ENCODE assay signal across 29 cellular contexts in genomic region chr11:69750875-69751597, GRCh38. TPM values are rescaled to one million over a fixed set of nuclear protein-coding genes. Genes with fewer than 3 reads are reported as not detected.
"Had no signal": no experiment of that assay in that cellular context is flagged by ENCODE, and none has a peak within 500 bp of the region (broad histone marks: within the 10 kb centered on the region; RNA-seq: fewer than 3 reads in every experiment).

No MANE protein-coding gene starts in this region.

- ATAC-seq: gastrocnemius medialis; heart right ventricle; left lobe of liver; mucosa of descending colon; naive thymus-derived CD8-positive, alpha-beta T cell; psoas muscle; sciatic nerve had no signal

- H3K79me2 ChIP-seq: parathyroid adenoma had no signal

- H3K9ac ChIP-seq: neural progenitor cell, parathyroid adenoma had no signal

- H3K4me1 ChIP-seq: esophagus muscularis mucosa, gastrocnemius medialis, heart right ventricle, parathyroid adenoma, psoas muscle, spleen, stomach, transverse colon had no signal

- H3K27me3 ChIP-seq: neural progenitor cell had no signal

- H3K9me3 ChIP-seq: gastrocnemius medialis, mucosa of descending colon, psoas muscle, thoracic aorta, transverse colon had no signal

- H2AFZ ChIP-seq: neural progenitor cell, parathyroid adenoma had no signal

- H3K4me2 ChIP-seq: neural progenitor cell had no signal

- H3K27ac Mint-ChIP-seq: neural progenitor cell had no signal

- H3K36me3 ChIP-seq: esophagus muscularis mucosa, gastrocnemius medialis, heart right ventricle, neural progenitor cell, spleen, stomach, thoracic aorta, transverse colon had no signal

- H3K4me3 ChIP-seq: dorsolateral prefrontal cortex, esophagus muscularis mucosa, gastrocnemius medialis, heart right ventricle, mucosa of descending colon, neural progenitor cell, psoas muscle, spleen, stomach, thoracic aorta, transverse colon had no signal

- H3K4me3 Mint-ChIP-seq: naive thymus-derived CD8-positive, alpha-beta T cell had no signal

- H3K36me3 Mint-ChIP-seq: neural progenitor cell had no signal

- DNase-seq: cortex of kidney; dorsolateral prefrontal cortex; effector CD8-positive, alpha-beta T cell; gastrocnemius medialis; heart right ventricle; hypothalamus; mammary epithelial cell; mucosa of descending colon; naive thymus-derived CD8-positive, alpha-beta T cell; occipital lobe; spleen; stimulated activated CD4-positive, alpha-beta T cell treated with anti-CD3 and anti-CD28 coated beads, Interleukin-15, amount 100 ng/mL, for 24 hours; stimulated activated CD4-positive, alpha-beta T cell treated with anti-CD3 and anti-CD28 coated beads, Interleukin-1b, Interleukin-23, amount 100 ng/mL, for 48 hours; stimulated activated CD4-positive, alpha-beta T cell treated with anti-CD3 and anti-CD28 coated beads, Interleukin-4, amount 100 ng/mL, for 4 hours; stimulated activated naive CD4-positive, alpha-beta T cell; stomach; substantia nigra; transverse colon had no signal

- H3K27ac ChIP-seq: dorsolateral prefrontal cortex, esophagus muscularis mucosa, gastrocnemius medialis, heart right ventricle, neural progenitor cell, parathyroid adenoma, psoas muscle, spleen, stomach, thoracic aorta, transverse colon had no signal

RNA-seq across cellular contexts. Expression of gene FGF4, which starts 24.1 kb away (rescaled TPM):
- total RNA-seq: dorsolateral prefrontal cortex; esophagus muscularis mucosa; fibroblast of villous mesenchyme; gastrocnemius medialis; heart right ventricle; left lobe of liver; lower leg skin; mammary epithelial cell; mucosa of descending colon; naive thymus-derived CD8-positive, alpha-beta T cell; occipital lobe; psoas muscle; spleen; stomach; thoracic aorta; transverse colon; urinary bladder had no signal

RNA-seq across cellular contexts. Expression of gene FGF19, which starts 47.2 kb away (rescaled TPM):
- total RNA-seq: dorsolateral prefrontal cortex; esophagus muscularis mucosa; fibroblast of villous mesenchyme; gastrocnemius medialis; heart right ventricle; lower leg skin; mucosa of descending colon; naive thymus-derived CD8-positive, alpha-beta T cell; occipital lobe; psoas muscle; sciatic nerve; skeletal muscle tissue; spleen; stomach; thoracic aorta; transverse colon; urinary bladder had no signal
